ENCODE assay signal across 18 cellular contexts in genomic region chr1:243792401-243792800, GRCh38. TPM values are rescaled to one million over a fixed set of nuclear protein-coding genes. Genes with fewer than 3 reads are reported as not detected.
A peak's percentile ranks its signal among the peaks of the same experiment; 100 is the strongest.
DNase-seq lines count a peak whose midpoint lies in the region; ATAC-seq and TF ChIP-seq lines count a peak whose summit lies in the region.
"Had no signal": no experiment of that assay in that cellular context is flagged by ENCODE, and none has a peak within 500 bp of the region (broad histone marks: within the 10 kb centered on the region; RNA-seq: fewer than 3 reads in every experiment).

No MANE protein-coding gene starts in this region.

- no peaks in the 10 kb centered on the region for H3K9me3 ChIP-seq in CD4-positive, CD25-positive, alpha-beta regulatory T cell (ENCODE audit: control insufficient read depth in 2 of 2, low read length in 2 of 2)
- H3K9me3 ChIP-seq in breast epithelium (no peaks in the 10 kb centered on the region), lower lobe of right lung (no peaks in the 10 kb centered on the region), suprapubic skin (no peaks in the 10 kb centered on the region)

- TF ChIP-seq EP300 in suprapubic skin (IDR thresholded peaks at IDR 0.05), result no peak

- ATAC-seq in CD4-positive, CD25-positive, alpha-beta regulatory T cell (ENCODE audit: low read depth in 2 of 2), result no peak
- no peak for ATAC-seq in lower lobe of right lung
- no peak for ATAC-seq in GM18907 (IDR thresholded peaks at IDR 0.05; ENCODE audit: unreplicated experiment)
- ATAC-seq: CD8-positive, alpha-beta T cell; left colon had no signal

- no peaks in the 10 kb centered on the region for H3K4me1 ChIP-seq in CD4-positive, CD25-positive, alpha-beta regulatory T cell (ENCODE audit: control insufficient read depth, insufficient read depth, low read length, poor library complexity, severe bottlenecking)
- H3K4me1 ChIP-seq in breast epithelium (peaks cover 0 to 9% of the 10 kb centered on the region in 2 donors), lower lobe of right lung (peaks cover 33% of the 10 kb centered on the region), suprapubic skin (peaks cover 24% of the 10 kb centered on the region)

- TF ChIP-seq CTCF in breast epithelium (IDR thresholded peaks at IDR 0.05) (no peak), lower lobe of right lung (IDR thresholded peaks at IDR 0.05) (no peak), suprapubic skin (IDR thresholded peaks at IDR 0.05) (no peak)

- no peak overlapping the region for H3K27ac ChIP-seq in CD4-positive, CD25-positive, alpha-beta regulatory T cell (ENCODE audit: insufficient read depth, low read length, poor library complexity, severe bottlenecking)
- peak overlapping the region; percentile 58 to 66 for H3K27ac ChIP-seq in breast epithelium
- peak overlapping the region; percentile 44 for H3K27ac ChIP-seq in lower lobe of right lung
- peak overlapping the region; percentile 66 for H3K27ac ChIP-seq in suprapubic skin
- H3K27ac ChIP-seq: RWPE1 had no signal

- H3K9me3 Mint-ChIP-seq in CD4-positive, CD25-positive, alpha-beta regulatory T cell, result peaks cover 0 to 1% (median 0%) of the 10 kb centered on the region in 7 donors
- H3K9me3 Mint-ChIP-seq: activated CD4-positive, alpha-beta T cell treated with anti-CD3 and anti-CD28 coated beads, Interleukin-2, amount 10 ng/mL, durations not matched to agents 7 days and 5 days; CD8-positive, alpha-beta T cell had no signal

- H3K4me3 ChIP-seq in CD4-positive, CD25-positive, alpha-beta regulatory T cell (ENCODE audit: low read depth, low read length), result no peak overlapping the region
- peak overlapping the region in 1 of 3 donors; percentile 19 for H3K4me3 ChIP-seq in breast epithelium
- no peak overlapping the region for H3K4me3 ChIP-seq in lower lobe of right lung
- no peak overlapping the region for H3K4me3 ChIP-seq in suprapubic skin

- H3K27me3 Mint-ChIP-seq in CD4-positive, CD25-positive, alpha-beta regulatory T cell, result no peaks in the 10 kb centered on the region
- H3K27me3 Mint-ChIP-seq: activated CD4-positive, alpha-beta T cell treated with anti-CD3 and anti-CD28 coated beads, Interleukin-2, amount 10 ng/mL, durations not matched to agents 7 days and 5 days had no signal

- no peaks in the 10 kb centered on the region for H3K27me3 ChIP-seq in CD4-positive, CD25-positive, alpha-beta regulatory T cell (ENCODE audit: control insufficient read depth, insufficient read depth, low read length)
- H3K27me3 ChIP-seq in breast epithelium (no peaks in the 10 kb centered on the region), lower lobe of right lung (ENCODE audit: low read depth) (no peaks in the 10 kb centered on the region), suprapubic skin (no peaks in the 10 kb centered on the region)

- peak overlapping the region in 1 of 4 donors; percentile 21 for H3K4me3 Mint-ChIP-seq in CD4-positive, CD25-positive, alpha-beta regulatory T cell
- H3K4me3 Mint-ChIP-seq: activated CD4-positive, alpha-beta T cell treated with anti-CD3 and anti-CD28 coated beads, Interleukin-2, amount 10 ng/mL, durations not matched to agents 7 days and 5 days; CD8-positive, alpha-beta T cell had no signal

- no peaks in the 10 kb centered on the region for H3K36me3 Mint-ChIP-seq in CD4-positive, CD25-positive, alpha-beta regulatory T cell

- H3K4me1 Mint-ChIP-seq in CD4-positive, CD25-positive, alpha-beta regulatory T cell, result peaks cover 31 to 56% (median 41%) of the 10 kb centered on the region in 4 donors

- H3K27ac Mint-ChIP-seq in CD4-positive, CD25-positive, alpha-beta regulatory T cell, result peak overlapping the region; percentile 1 to 60 (median 29)
- H3K27ac Mint-ChIP-seq: activated CD4-positive, alpha-beta T cell treated with anti-CD3 and anti-CD28 coated beads, Interleukin-2, amount 10 ng/mL, durations not matched to agents 7 days and 5 days; CD8-positive, alpha-beta T cell had no signal

- no peaks in the 10 kb centered on the region for H3K36me3 ChIP-seq in CD4-positive, CD25-positive, alpha-beta regulatory T cell (ENCODE audit: control insufficient read depth, insufficient read depth, low read length)
- H3K36me3 ChIP-seq in breast epithelium (no peaks in the 10 kb centered on the region), lower lobe of right lung (no peaks in the 10 kb centered on the region), suprapubic skin (no peaks in the 10 kb centered on the region)

- TF ChIP-seq POLR2A in breast epithelium (IDR thresholded peaks at IDR 0.05) (no peak), suprapubic skin (IDR thresholded peaks at IDR 0.05) (no peak)

- 37% methylated on average over 2 of the region's 2 CpGs for WGBS in suprapubic skin

- no peak for DNase-seq in CD4-positive, CD25-positive, alpha-beta regulatory T cell
- DNase-seq in breast epithelium (ENCODE audit: low spot score in 2 of 2) (no peak), lower lobe of right lung (no peak), suprapubic skin (ENCODE audit: low spot score in 2 of 2) (no peak), iPS-NIHi7 (ENCODE audit: extremely low spot score) (no peak), HK-2 (ENCODE audit: unreplicated experiment) (no peak), NCI-H774 (lab: John Stamatoyannopoulos, UW) (no peak)
- DNase-seq: activated CD4-positive, alpha-beta T cell treated with anti-CD3 and anti-CD28 coated beads, Interleukin-2, amount 10 ng/mL, durations not matched to agents 7 days and 5 days; activated CD8-positive, alpha-beta memory T cell treated with anti-CD3 and anti-CD28 coated beads, Interleukin-2, amount 50 U/mL, for 48 hours; activated gamma-delta T cell treated with Interleukin-2 at 50 U/mL for 16 hours; CD8-positive, alpha-beta T cell; DMS79 treated with DMSO at 0.1 percent for 48 hours; left colon; NCI-H187 treated with DMSO at 0.1 percent for 48 hours; NCI-H345; stimulated activated CD4-positive, alpha-beta T cell treated with anti-CD3 and anti-CD28 coated beads, Interleukin-2, amount 100 ng/mL, for 48 hours had no signal

- intact Hi-C loops in breast epithelium (cut with DNase I; ENCODE audit: low total_unique reads) (no loop called here), lower lobe of right lung (cut with DNase I) (no loop called here)

RNA-seq across cellular contexts. Expression of gene AKT3, which starts 57.6 kb away (rescaled TPM):
- 84.2 TPM for total RNA-seq in CD4-positive, CD25-positive, alpha-beta regulatory T cell
- 1 to 10 TPM in 3 of 4 donors, under 1 TPM in 1; 0.81 to 3.0 (median 2.3) TPM for polyA plus RNA-seq in CD4-positive, CD25-positive, alpha-beta regulatory T cell
- total RNA-seq in breast epithelium, result 10 to 100 TPM; 49.6 to 58.7 (median 58.7) TPM
- total RNA-seq in lower lobe of right lung, result 52.5 TPM
- 10 to 100 TPM in 2 of 4 donors, 1 to 10 TPM in 2; 3.8 to 31.7 (median 8.6) TPM for total RNA-seq in suprapubic skin
